In genomic region chr3:141151439-141151838, GRCh38 we compare ENCODE assay signal across 12 cellular contexts.
"Had no signal": no experiment of that assay in that cellular context is flagged by ENCODE, and none has a peak within 500 bp of the region (broad histone marks: within the 10 kb centered on the region; RNA-seq: fewer than 3 reads in every experiment).

No MANE protein-coding gene starts in this region.

- H3K36me3 Mint-ChIP-seq: stimulated activated effector memory CD8-positive, alpha-beta T cell treated with anti-CD3 and anti-CD28 coated beads, Interleukin-12 subunit alpha, Interleukin-12 subunit beta, amount 100 ng/mL, for 72 hours had no signal

- ATAC-seq: activated T-helper 17 cell treated with anti-CD3 and anti-CD28 coated beads, Interleukin-2, amount 50 U/mL, for 72 hours; body of pancreas; effector memory CD8-positive, alpha-beta T cell; stimulated activated effector memory CD8-positive, alpha-beta T cell treated with anti-CD3 and anti-CD28 coated beads, Interleukin-12 subunit alpha, Interleukin-12 subunit beta, amount 100 ng/mL, for 72 hours had no signal

- H3K27me3 ChIP-seq: body of pancreas, pancreas, transverse colon had no signal

- H3K9me3 Mint-ChIP-seq: activated naive CD4-positive, alpha-beta T cell treated with anti-CD3 and anti-CD28 coated beads for 36 hours; activated T-helper 17 cell treated with anti-CD3 and anti-CD28 coated beads, Interleukin-2, amount 50 U/mL, for 72 hours; dendritic cell treated with granulocyte-macrophage colony-stimulating factor and Interleukin-4, amounts not matched to agents 40 ng/mL and 50 ng/mL, for 4 days; effector memory CD8-positive, alpha-beta T cell; stimulated activated effector memory CD8-positive, alpha-beta T cell treated with anti-CD3 and anti-CD28 coated beads, Interleukin-12 subunit alpha, Interleukin-12 subunit beta, amount 100 ng/mL, for 72 hours had no signal

- H3K4me3 ChIP-seq: body of pancreas, pancreas, smooth muscle cell, transverse colon had no signal

- H3K4me1 ChIP-seq: body of pancreas, pancreas, transverse colon had no signal

- DNase-seq: activated CD4-positive, alpha-beta T cell treated with anti-CD3 and anti-CD28 coated beads, Interleukin-2, amount 50 U/mL, for 1 hour; activated naive CD4-positive, alpha-beta T cell treated with anti-CD3 and anti-CD28 coated beads for 36 hours; activated T-cell treated with anti-CD3 and anti-CD28 coated beads for 4 hours; body of pancreas; effector memory CD8-positive, alpha-beta T cell; islet precursor cell; pancreas; transverse colon had no signal

- H3K27ac ChIP-seq: body of pancreas, pancreas, transverse colon had no signal

- H3K4me3 Mint-ChIP-seq: activated naive CD4-positive, alpha-beta T cell treated with anti-CD3 and anti-CD28 coated beads for 36 hours; activated T-helper 17 cell treated with anti-CD3 and anti-CD28 coated beads, Interleukin-2, amount 50 U/mL, for 72 hours; dendritic cell treated with granulocyte-macrophage colony-stimulating factor and Interleukin-4, amounts not matched to agents 40 ng/mL and 50 ng/mL, for 4 days; effector memory CD8-positive, alpha-beta T cell; stimulated activated effector memory CD8-positive, alpha-beta T cell treated with anti-CD3 and anti-CD28 coated beads, Interleukin-12 subunit alpha, Interleukin-12 subunit beta, amount 100 ng/mL, for 72 hours had no signal

- H3K9me3 ChIP-seq: body of pancreas, pancreas, transverse colon had no signal

- H3K27me3 Mint-ChIP-seq: dendritic cell treated with granulocyte-macrophage colony-stimulating factor and Interleukin-4, amounts not matched to agents 40 ng/mL and 50 ng/mL, for 4 days had no signal

- H3K4me1 Mint-ChIP-seq: activated T-helper 17 cell treated with anti-CD3 and anti-CD28 coated beads, Interleukin-2, amount 50 U/mL, for 72 hours; stimulated activated effector memory CD8-positive, alpha-beta T cell treated with anti-CD3 and anti-CD28 coated beads, Interleukin-12 subunit alpha, Interleukin-12 subunit beta, amount 100 ng/mL, for 72 hours had no signal

- H3K27ac Mint-ChIP-seq: activated naive CD4-positive, alpha-beta T cell treated with anti-CD3 and anti-CD28 coated beads for 36 hours; activated T-helper 17 cell treated with anti-CD3 and anti-CD28 coated beads, Interleukin-2, amount 50 U/mL, for 72 hours; dendritic cell treated with granulocyte-macrophage colony-stimulating factor and Interleukin-4, amounts not matched to agents 40 ng/mL and 50 ng/mL, for 4 days; effector memory CD8-positive, alpha-beta T cell; stimulated activated effector memory CD8-positive, alpha-beta T cell treated with anti-CD3 and anti-CD28 coated beads, Interleukin-12 subunit alpha, Interleukin-12 subunit beta, amount 100 ng/mL, for 72 hours had no signal

- H3K36me3 ChIP-seq: pancreas, transverse colon had no signal
